ENCODE assay signal across 8 cellular contexts in the genomic region with DNA sequence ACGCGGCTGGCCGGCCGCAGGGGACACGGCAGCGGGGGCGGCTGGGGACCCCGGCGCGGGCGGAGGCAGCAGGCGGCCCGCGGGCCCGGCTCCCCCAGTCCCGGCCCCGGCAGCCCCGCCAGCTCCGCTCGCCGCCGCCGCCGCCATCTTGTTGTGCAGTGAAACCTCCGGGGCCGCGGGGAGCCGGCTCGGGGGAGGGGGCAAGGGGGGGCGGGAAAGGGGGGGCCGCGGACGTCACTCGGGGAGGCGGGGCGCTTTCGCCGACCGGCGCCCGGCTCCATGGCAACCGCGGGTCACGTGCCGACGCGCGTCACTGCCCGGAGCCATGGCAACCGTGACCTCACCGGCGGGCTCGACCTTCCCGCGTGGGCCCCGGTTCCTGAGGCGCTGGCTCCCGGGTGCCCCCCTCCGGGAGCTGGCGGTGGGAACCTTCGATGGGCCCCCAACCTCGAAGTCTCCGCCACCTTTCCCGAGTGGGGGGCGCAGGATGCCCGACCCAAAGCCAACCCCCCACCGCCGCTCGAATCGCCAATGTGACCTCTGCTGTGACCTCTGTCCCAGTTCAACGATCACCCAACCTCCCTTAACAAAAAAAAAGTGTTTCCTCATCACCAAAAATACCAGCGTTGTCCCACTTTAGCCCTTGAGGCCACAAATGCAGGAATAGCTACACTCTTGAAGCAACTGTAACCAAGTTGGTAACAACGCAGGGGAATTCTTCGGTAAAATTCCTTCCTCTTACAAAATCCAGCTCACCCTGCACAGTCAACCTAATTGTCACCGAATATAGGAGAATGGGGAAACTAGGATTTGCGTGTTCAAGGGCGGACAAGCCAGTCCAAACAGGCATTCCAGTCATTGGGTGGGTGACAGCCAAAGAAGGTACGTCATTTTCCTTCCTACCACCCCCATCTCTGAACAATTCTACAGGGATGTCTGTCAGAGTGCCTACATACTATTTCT. TPM values are rescaled to one million over a fixed set of nuclear protein-coding genes. Genes with fewer than 3 reads are reported as not detected.
A peak's percentile ranks its signal among the peaks of the same experiment; 100 is the strongest.
DNase-seq lines count a peak whose midpoint lies in the region; ATAC-seq and TF ChIP-seq lines count a peak whose summit lies in the region.

SIK3 (minus strand) TSS at position 160 of the 963 bp plus-strand sequence; CDS start at position 147, 13 bp downstream.

- H3K9ac ChIP-seq in adipocyte (ENCODE audit: low read length): peak within 1 kb of the TSS; percentile 94

- peaks cover 4% of the 10 kb centered on the region for H3K36me3 Mint-ChIP-seq in type B pancreatic cell

- no peaks in the 10 kb centered on the region for H3K9me3 Mint-ChIP-seq in type B pancreatic cell

- H3K4me1 ChIP-seq in adipocyte (ENCODE audit: control insufficient read depth, insufficient read depth, low read length): peaks cover 39% of the 10 kb centered on the region

- H3K4me3 Mint-ChIP-seq in type B pancreatic cell: peak within 1 kb of the TSS; percentile 100

- H3K27me3 ChIP-seq in adipocyte (replicated peaks; ENCODE audit: control insufficient read depth, insufficient read depth, low read length): no peaks in the 10 kb centered on the region

- DNase-seq in NCI-H1417 (lab: John Stamatoyannopoulos, UW) (peak; percentile 92 to 96 (median 94)), T follicular helper cell (ENCODE audit: low read depth) (peak; percentile 94), adipocyte (ENCODE audit: low read depth) (peak; percentile 98), cardiac septum (ENCODE audit: low spot score) (peak; percentile 97), posterior cingulate gyrus (peak; percentile 92 to 100 (median 96)), type B pancreatic cell (ENCODE audit: extremely low spot score, unreplicated experiment) (peak; percentile 95)

- intact Hi-C loops in cardiac septum (cut with DNase I) (loop anchor here (2.0 to 5.0 kb wide), 2 partner anchors 122 to 211 kb away; no protein-coding TSS in a partner anchor), posterior cingulate gyrus (cut with DNase I) (loop anchor here (2.0 to 5.0 kb wide), 2 partner anchors 126 to 220 kb away; no protein-coding TSS in a partner anchor)

- no peaks in the 10 kb centered on the region for H3K9me3 ChIP-seq in adipocyte (ENCODE audit: control insufficient read depth, low read length)

- H3K4me1 Mint-ChIP-seq in type B pancreatic cell (ENCODE audit: unreplicated experiment): peaks cover 35% of the 10 kb centered on the region

- peak; percentile 42 for TF ChIP-seq CTCF in type B pancreatic cell (conservative IDR thresholded peaks at IDR 0.05)

- peak within 1 kb of the TSS; percentile 98 for H3K4me3 ChIP-seq in adipocyte (ENCODE audit: low read length)

- ATAC-seq in HG02678 (IDR thresholded peaks at IDR 0.05; ENCODE audit: unreplicated experiment): peak; percentile 83

- H3K27ac Mint-ChIP-seq in type B pancreatic cell: peak within 1 kb of the TSS; percentile 100

- peak; percentile 43 for TF ChIP-seq POLR2A in GM10847 (IDR thresholded peaks at IDR 0.05; ENCODE audit: extremely low read depth, insufficient read length)

- no peaks in the 10 kb centered on the region for H3K36me3 ChIP-seq in adipocyte (ENCODE audit: control insufficient read depth, insufficient read depth, low read length, severe bottlenecking)

- peaks cover 3% of the 10 kb centered on the region for H3K27me3 Mint-ChIP-seq in type B pancreatic cell

RNA-seq across cellular contexts. Expression of gene SIK3, which starts in this region (rescaled TPM):
- 47.4 TPM for total RNA-seq in cardiac septum
- total RNA-seq in type B pancreatic cell (ENCODE audit: low replicate concordance): 39.0 and 39.9 TPM in 2 replicates

Comparison
In these comparisons a context has a peak if more than half of its experiments do, and no peak if none do; other contexts are left out.
1. Peak in every context shown above with its lines: DNase-seq, ATAC-seq and H3K4me3 ChIP-seq.